25 cellular contexts compared by ENCODE assay signal in genomic region chrX:30622361-30622760, GRCh38. TPM values are rescaled to one million over a fixed set of nuclear protein-coding genes. Genes with fewer than 3 reads are reported as not detected.
DNase-seq lines count a peak whose midpoint lies in the region; ATAC-seq, FAIRE-seq and TF ChIP-seq lines count a peak whose summit lies in the region.
"Had no signal": no experiment of that assay in that cellular context is flagged by ENCODE, and none has a peak within 500 bp of the region (broad histone marks: within the 10 kb centered on the region; RNA-seq: fewer than 3 reads in every experiment).

No MANE protein-coding gene starts in this region.

- H3K27me3 ChIP-seq in astrocyte (ENCODE audit: insufficient read depth, low read length): no peaks in the 10 kb centered on the region
- H3K27me3 ChIP-seq: BLaER1 treated with 17β-estradiol and CSF1 and Interleukin-3, amounts not matched to agents 10 nM and 100 nM had no signal

- peak; percentile 92 for FAIRE-seq in astrocyte (lab: Jason Lieb, UNC)
- FAIRE-seq in RCC 7860 (lab: Jason Lieb, UNC): no peak
- FAIRE-seq: A549, D721Med, G401.6, GM12892, GM18507 had no signal

- H3K4me2 ChIP-seq in astrocyte (ENCODE audit: low read length): no peak overlapping the region
- H3K4me2 ChIP-seq: A549 had no signal

- H3K79me2 ChIP-seq in astrocyte (ENCODE audit: insufficient read depth, low read length): no peaks in the 10 kb centered on the region

- no peak for DNase-seq in CD14-positive monocyte (ENCODE audit: low spot score)
- no peak for DNase-seq in astrocyte (ENCODE audit: low read depth)
- DNase-seq in left lobe of liver (ENCODE audit: low spot score): no peak
- DNase-seq in RCC 7860 (ENCODE audit: low spot score): no peak
- no peak for DNase-seq in HPDE6-E6E7 (ENCODE audit: extremely low spot score)
- no peak for DNase-seq in stimulated activated CD4-positive, alpha-beta T cell treated with anti-CD3 and anti-CD28 coated beads, Interleukin-4, amount 100 ng/mL, for 4 hours
- DNase-seq: AML-193; Caco-2; Calu3; CD4-positive, alpha-beta memory T cell; CD4-positive, CD25-positive, alpha-beta regulatory T cell; CD8-positive, alpha-beta memory T cell; DMS79 treated with DMSO at 0.1 percent for 48 hours; GF-D8 had no signal

- H3K9me3 ChIP-seq in astrocyte (ENCODE audit: insufficient read depth, low read depth, low read length): no peaks in the 10 kb centered on the region
- H3K9me3 ChIP-seq: A549, Caco-2 had no signal

- H3K4me1 ChIP-seq in astrocyte (ENCODE audit: insufficient read depth, low read length): peaks cover 3% of the 10 kb centered on the region

- no peaks in the 10 kb centered on the region for H3K36me3 ChIP-seq in astrocyte (ENCODE audit: insufficient read depth, low read length)

- peaks cover 0 to 15% (median 10%) of the 10 kb centered on the region in 7 donors for H3K9me3 Mint-ChIP-seq in CD14-positive monocyte
- no peaks in the 10 kb centered on the region for H3K9me3 Mint-ChIP-seq in astrocyte (ENCODE audit: unreplicated experiment)

- H3K27ac ChIP-seq in astrocyte (ENCODE audit: low read depth, low read length): no peak overlapping the region
- H3K27ac ChIP-seq: 22Rv1, A549, C4-2B had no signal

- peak; percentile 36 for ATAC-seq in left lobe of liver
- ATAC-seq: A549 had no signal

- no peak overlapping the region for H3K4me3 Mint-ChIP-seq in CD14-positive monocyte
- H3K4me3 Mint-ChIP-seq in astrocyte (ENCODE audit: unreplicated experiment): no peak overlapping the region
- H3K4me3 Mint-ChIP-seq: B cell; CD4-positive, alpha-beta memory T cell; CD4-positive, CD25-positive, alpha-beta regulatory T cell; CD8-positive, alpha-beta memory T cell had no signal

- H3K27me3 Mint-ChIP-seq in CD14-positive monocyte (ENCODE audit: low read depth in 3 of 3) (peaks cover 0 to 8% (median 0%) of the 10 kb centered on the region in 3 donors), astrocyte (ENCODE audit: low read depth, unreplicated experiment) (no peaks in the 10 kb centered on the region)
- H3K27me3 Mint-ChIP-seq: B cell; CD4-positive, alpha-beta memory T cell; CD4-positive, CD25-positive, alpha-beta regulatory T cell had no signal

- no peak overlapping the region for H3K4me3 ChIP-seq in astrocyte (ENCODE audit: insufficient read depth, low read depth, low read length)
- H3K4me3 ChIP-seq: A549 had no signal

- peak overlapping the region in 5 of 7 donors; percentile 72 to 98 (median 96) for H3K27ac Mint-ChIP-seq in CD14-positive monocyte
- H3K27ac Mint-ChIP-seq in astrocyte (ENCODE audit: unreplicated experiment): peak overlapping the region; percentile 50
- H3K27ac Mint-ChIP-seq: B cell; CD4-positive, alpha-beta memory T cell; CD8-positive, alpha-beta memory T cell had no signal

- TF ChIP-seq CTCF in CD14-positive monocyte (IDR thresholded peaks at IDR 0.05): no peak
- TF ChIP-seq CTCF in astrocyte (IDR thresholded peaks at IDR 0.05; ENCODE audit: insufficient read depth, low read depth, low read length): no peak

- H3K36me3 Mint-ChIP-seq in CD14-positive monocyte (peaks cover 2 to 6% of the 10 kb centered on the region in 2 donors), astrocyte (ENCODE audit: low read depth, unreplicated experiment) (no peaks in the 10 kb centered on the region)
- H3K36me3 Mint-ChIP-seq: CD4-positive, CD25-positive, alpha-beta regulatory T cell had no signal

- H3K9ac ChIP-seq in astrocyte (ENCODE audit: low read length): no peak overlapping the region
- H3K9ac ChIP-seq: BLaER1 treated with 17β-estradiol and CSF1 and Interleukin-3, amounts not matched to agents 10 nM and 100 nM had no signal

- intact Hi-C loops in CD14-positive monocyte (cut with micrococcal nuclease): loop anchor here in 1 of 2 donors (10.0 kb wide), 1 partner anchor 48 kb away; the partner anchor contains the start of gene TASL

- peaks cover 37% of the 10 kb centered on the region for H3K4me1 Mint-ChIP-seq in CD14-positive monocyte
- peaks cover 3% of the 10 kb centered on the region for H3K4me1 Mint-ChIP-seq in astrocyte (ENCODE audit: low read depth, unreplicated experiment)
- H3K4me1 Mint-ChIP-seq: CD4-positive, alpha-beta memory T cell; CD4-positive, CD25-positive, alpha-beta regulatory T cell; CD8-positive, alpha-beta memory T cell had no signal

- no peaks in the 10 kb centered on the region for H4K20me1 ChIP-seq in astrocyte (ENCODE audit: insufficient read depth, low read length)
- H4K20me1 ChIP-seq: BLaER1 treated with 17β-estradiol and CSF1 and Interleukin-3, amounts not matched to agents 10 nM and 100 nM had no signal

- no peak overlapping the region for H2AFZ ChIP-seq in astrocyte (ENCODE audit: low read depth, low read length)

RNA-seq across cellular contexts. Expression of gene GK, which starts 30.9 kb away (rescaled TPM):
- 10 to 100 TPM; 41.0 to 51.9 TPM for polyA plus RNA-seq in CD14-positive monocyte
- total RNA-seq in astrocyte: 2.8 and 2.9 TPM in 2 replicates
- total RNA-seq in left lobe of liver: 32.9 TPM

RNA-seq across cellular contexts. Expression of gene TASL, which starts 44.8 kb away (rescaled TPM):
- 10 to 100 TPM; 22.2 to 28.7 TPM for polyA plus RNA-seq in CD14-positive monocyte
- total RNA-seq in astrocyte (not detected in 2 replicates), left lobe of liver (0.48 TPM)
- total RNA-seq: A172, Caco-2, Calu3 had no signal
- polyA plus RNA-seq: A549, BJ had no signal
